Comparison of ENCODE assay signal across 15 cellular contexts in the genomic region with DNA sequence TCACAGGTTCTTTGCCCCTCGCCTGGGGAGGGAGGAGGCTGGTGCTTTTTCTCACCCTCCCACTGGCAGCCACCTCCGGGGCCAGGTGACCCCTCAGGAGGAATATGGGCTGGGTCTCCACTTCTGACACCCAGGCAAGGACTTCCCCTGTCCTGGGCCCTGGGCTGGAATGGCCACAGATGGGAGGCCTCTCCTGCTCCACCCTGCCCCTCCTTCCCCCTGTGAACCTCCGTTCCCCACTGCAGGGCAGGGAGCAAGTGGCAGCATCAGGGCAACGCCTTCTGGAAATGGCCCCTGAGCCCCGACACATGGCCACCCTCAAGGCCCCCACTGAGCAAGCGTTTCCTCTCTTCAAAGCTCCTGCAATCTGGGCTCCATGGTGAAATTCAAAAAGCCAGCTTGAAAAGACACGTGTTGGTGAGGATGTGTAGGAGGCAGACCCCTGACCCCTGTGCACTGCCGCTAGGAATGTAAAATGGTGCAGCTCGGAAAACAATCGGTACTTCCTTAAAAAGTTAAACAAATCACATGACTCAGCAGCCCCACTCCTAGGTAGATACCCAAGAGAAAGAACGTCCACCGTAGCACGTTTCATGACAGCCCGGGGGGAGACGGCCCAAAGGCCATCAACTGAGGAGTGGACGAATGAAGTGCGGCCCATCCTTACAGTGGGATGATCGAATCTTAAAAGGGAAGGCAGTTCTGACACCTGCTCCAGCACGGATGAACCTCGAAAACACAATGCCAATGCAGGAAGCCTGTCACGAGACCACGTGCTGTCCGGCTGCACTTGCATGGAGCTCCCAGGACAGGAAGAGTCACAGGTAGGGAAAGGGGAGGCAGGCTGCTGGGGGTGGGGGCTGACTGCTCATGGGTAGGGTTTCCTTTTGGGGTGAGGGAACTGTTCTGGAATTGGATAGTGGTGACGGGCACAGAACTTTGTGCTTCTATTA. TPM values are rescaled to one million over a fixed set of nuclear protein-coding genes. Genes with fewer than 3 reads are reported as not detected.
DNase-seq lines count a peak whose midpoint lies in the region; TF ChIP-seq lines count a peak whose summit lies in the region.
"Had no signal": no experiment of that assay in that cellular context is flagged by ENCODE, and none has a peak within 500 bp of the region (broad histone marks: within the 10 kb centered on the region; RNA-seq: fewer than 3 reads in every experiment).

No MANE protein-coding gene starts in this region.

- H2AK5ac ChIP-seq in neuronal stem cell (ENCODE audit: low read depth, low read length) = no peak overlapping the region

- no peak overlapping the region for H2BK120ac ChIP-seq in neuronal stem cell (ENCODE audit: low read depth, low read length)

- H3K4me3 Mint-ChIP-seq in endothelial cell (ENCODE audit: unreplicated experiment) = peak overlapping the region; percentile 56

- peak overlapping the region; percentile 76 for H3K27ac Mint-ChIP-seq in endothelial cell (ENCODE audit: unreplicated experiment)

- H4K91ac ChIP-seq in neuronal stem cell (ENCODE audit: low read depth, low read length, poor library complexity) = no peak overlapping the region

- no peak overlapping the region for H2AFZ ChIP-seq in neuronal stem cell (ENCODE audit: low read length)

- no peaks in the 10 kb centered on the region for H3K27me3 ChIP-seq in neuronal stem cell (ENCODE audit: control insufficient read depth in 3 of 3, insufficient read depth in 3 of 3, low read depth in 1 of 3, low read length in 3 of 3)
- H3K27me3 ChIP-seq: gastroesophageal sphincter, vagina had no signal

- H3K18ac ChIP-seq in neuronal stem cell (ENCODE audit: low read length) = no peak overlapping the region

- peaks cover 0 to 29% of the 10 kb centered on the region in 2 donors for H3K4me1 ChIP-seq in neuronal stem cell (ENCODE audit: control insufficient read depth in 2 of 2, insufficient read depth in 1 of 2, low read depth in 1 of 2, low read length in 2 of 2)

- in situ Hi-C loops in GM18951 (cut with MboI; ENCODE audit: low sequenced_read_pairs, unreplicated experiment) = no loop called here

- H2BK15ac ChIP-seq in neuronal stem cell (ENCODE audit: low read length) = no peak overlapping the region

- H3K4me1 Mint-ChIP-seq in endothelial cell (ENCODE audit: unreplicated experiment) = peaks cover 27% of the 10 kb centered on the region

- peak overlapping the region; percentile 72 for H3K4ac ChIP-seq in neuronal stem cell (ENCODE audit: low read length)

- no peak overlapping the region for H3K23ac ChIP-seq in neuronal stem cell (ENCODE audit: low read depth, low read length, poor library complexity)

- H4K8ac ChIP-seq in neuronal stem cell (ENCODE audit: low read depth, low read length) = no peak overlapping the region

- TF ChIP-seq CTCF in RWPE1 (conservative IDR thresholded peaks at IDR 0.05; ENCODE audit: low read depth) (no peak), endothelial cell (IDR thresholded peaks at IDR 0.05; ENCODE audit: unreplicated experiment) (no peak)

- H3K27ac ChIP-seq in RWPE1 = peak overlapping the region; percentile 99
- H3K27ac ChIP-seq in neuronal stem cell (replicated peaks; ENCODE audit: low read length) = no peak overlapping the region
- H3K27ac ChIP-seq: KMS-11, vagina had no signal

- no peak for DNase-seq in RWPE1 (ENCODE audit: low spot score)
- DNase-seq in endothelial cell (ENCODE audit: low spot score) = no peak
- DNase-seq in neuronal stem cell (ENCODE audit: low spot score) = no peak
- DNase-seq in AG08395 (ENCODE audit: low spot score) = no peak
- no peak for DNase-seq in NOMO-1 treated with DMSO at 0.1 percent for 48 hours (lab: John Stamatoyannopoulos, UW; ENCODE audit: unreplicated experiment)
- DNase-seq in A172 (ENCODE audit: low spot score) = no peak
- DNase-seq: GF-D8, NCI-H1417 treated with DMSO at 0.1 percent for 48 hours, NCI-H226, OCI-M1, retina had no signal

- H3K79me1 ChIP-seq in neuronal stem cell (ENCODE audit: low read depth, low read length) = peaks cover 11% of the 10 kb centered on the region

- H3K4me3 ChIP-seq in neuronal stem cell (ENCODE audit: low read length in 2 of 2) = no peak overlapping the region
- H3K4me3 ChIP-seq: gastroesophageal sphincter, vagina had no signal

- H3K9ac ChIP-seq in neuronal stem cell (ENCODE audit: low read depth, low read length, poor library complexity) = peak overlapping the region; percentile 86
- H3K9ac ChIP-seq: KMS-11 had no signal

- H3K36me3 ChIP-seq in neuronal stem cell (replicated peaks in 1 of 2; ENCODE audit: control insufficient read depth in 2 of 2, insufficient read depth in 2 of 2, low read length in 2 of 2) = peaks cover 65 to 96% of the 10 kb centered on the region in 2 donors

- peaks cover 42% of the 10 kb centered on the region for H3K27me3 Mint-ChIP-seq in endothelial cell (ENCODE audit: unreplicated experiment)

- peak; percentile 8 for TF ChIP-seq POLR2A in GM18951 (IDR thresholded peaks at IDR 0.05; ENCODE audit: extremely low read depth, insufficient read depth, insufficient read length)

- H3K9me3 Mint-ChIP-seq in endothelial cell (ENCODE audit: unreplicated experiment) = no peaks in the 10 kb centered on the region

- peaks cover 32% of the 10 kb centered on the region for H3K36me3 Mint-ChIP-seq in endothelial cell (ENCODE audit: low read depth, unreplicated experiment)

- CTCF ChIA-PET in RWPE1 (lab: Yijun Ruan, JAX) = no interaction called here

- H3K9me3 ChIP-seq in neuronal stem cell (replicated peaks in 1 of 2; ENCODE audit: control insufficient read depth in 2 of 2, insufficient read depth in 1 of 2, low read depth in 1 of 2, low read length in 2 of 2) = no peaks in the 10 kb centered on the region
- H3K9me3 ChIP-seq: gastroesophageal sphincter, vagina had no signal

- H2BK12ac ChIP-seq in neuronal stem cell (ENCODE audit: low read length) = no peak overlapping the region

- no peak overlapping the region for H2BK5ac ChIP-seq in neuronal stem cell (ENCODE audit: low read length)

- no peak overlapping the region for H3K4me2 ChIP-seq in neuronal stem cell (ENCODE audit: insufficient read depth, low read length, poor library complexity, severe bottlenecking)
- H3K4me2 ChIP-seq: KMS-11 had no signal

- no CpG with 5 or more reads among the region's 24 CpGs for WGBS in neuronal stem cell (ENCODE audit: extremely low coverage in 2 of 2, insufficient read length in 2 of 2, insufficient replicate concordance in 1 of 2), 2 donors

- POLR2A ChIA-PET in RWPE1 (lab: Yijun Ruan, JAX; ENCODE audit: low non-redundant PET) = no interaction called here

- H3K14ac ChIP-seq in neuronal stem cell (ENCODE audit: low read length) = no peak overlapping the region

RNA-seq across cellular contexts. Expression of a gene that starts 11.5 kb away (rescaled TPM):
- 10.2 TPM for total RNA-seq in endothelial cell (ENCODE audit: unreplicated experiment)
- polyA plus RNA-seq in neuronal stem cell (2013, experiment 1 of 2) = 31.8 TPM
- polyA plus RNA-seq in neuronal stem cell (2013, experiment 2 of 2) = 33.0 TPM
- 24.4 and 24.5 TPM in 2 replicates for total RNA-seq in A172 (2014; rRNA removed; shearing (Covaris generic))

RNA-seq across cellular contexts. Expression of a gene that starts 11.9 kb away (rescaled TPM):
- 48.1 TPM for total RNA-seq in endothelial cell (ENCODE audit: unreplicated experiment)
- polyA plus RNA-seq in neuronal stem cell (2013, experiment 1 of 2) = 34.8 TPM
- 32.9 TPM for polyA plus RNA-seq in neuronal stem cell (2013, experiment 2 of 2)
- total RNA-seq in A172 (2014; rRNA removed; shearing (Covaris generic)) = 47.5 and 57.4 TPM in 2 replicates
